In genomic region chr2:191066281-191067233, GRCh38 we compare ENCODE assay signal across 14 cellular contexts. TPM values are rescaled to one million over a fixed set of nuclear protein-coding genes. Genes with fewer than 3 reads are reported as not detected.
DNase-seq lines count a peak whose midpoint lies in the region; ATAC-seq, FAIRE-seq and TF ChIP-seq lines count a peak whose summit lies in the region.
"Had no signal": no experiment of that assay in that cellular context is flagged by ENCODE, and none has a peak within 500 bp of the region (broad histone marks: within the 10 kb centered on the region; RNA-seq: fewer than 3 reads in every experiment).

No MANE protein-coding gene starts in this region.

- POLR2A ChIA-PET in WTC11 (lab: Charles Lee): no interaction called here
- POLR2A ChIA-PET in HepG2 (lab: Yijun Ruan, JAX): no interaction called here

- H3K9me3 Mint-ChIP-seq in WTC11: no peaks in the 10 kb centered on the region
- H3K9me3 Mint-ChIP-seq: activated B cell treated with CpG ODN at 0.5 μM for 24 hours had no signal

- intact Hi-C loops in HepG2 (cut with micrococcal nuclease; ENCODE audit: unreplicated experiment): no loop called here

- H3K9me3 ChIP-seq in BLaER1 treated with 17β-estradiol and CSF1 and Interleukin-3, amounts not matched to agents 10 nM and 100 nM (replicated peaks in 1 of 11): no peaks in the 10 kb centered on the region
- H3K9me3 ChIP-seq in GM23248 (ENCODE audit: low read depth): no peaks in the 10 kb centered on the region
- no peaks in the 10 kb centered on the region for H3K9me3 ChIP-seq in HepG2 (ENCODE audit: low read length)
- H3K9me3 ChIP-seq: sigmoid colon, thoracic aorta had no signal

- TF ChIP-seq EP300 in HepG2 (IDR thresholded peaks at IDR 0.05; ENCODE audit: low read depth in 2 of 2, low read length in 2 of 2) (no peak), HepG2 (CRISPR knock-in tag; IDR thresholded peaks at IDR 0.05; ENCODE audit: borderline replicate concordance) (no peak)

- TF ChIP-seq POLR2A in HepG2 (IDR thresholded peaks at IDR 0.05; ENCODE audit: insufficient read depth in 1 of 2, low read depth in 2 of 2, low read length in 2 of 2): no peak

- H3K9me2 ChIP-seq in GM23248 (ENCODE audit: insufficient read depth): no peaks in the 10 kb centered on the region

- H3K79me2 ChIP-seq in GM23248 (ENCODE audit: insufficient read depth) (no peaks in the 10 kb centered on the region), HepG2 (ENCODE audit: insufficient read depth, low read length) (no peaks in the 10 kb centered on the region)

- H3K4me1 Mint-ChIP-seq in WTC11: peaks cover 17% of the 10 kb centered on the region
- H3K4me1 Mint-ChIP-seq: activated B cell treated with CpG ODN at 0.5 μM for 24 hours had no signal

- H3K4me2 ChIP-seq in BLaER1 treated with 17β-estradiol and CSF1 and Interleukin-3, amounts not matched to agents 10 nM and 100 nM: peak overlapping the region in 10 of 11 experiments; percentile 7 to 54 (median 24); a peak in 16 of 22 replicates
- peak overlapping the region; percentile 24 for H3K4me2 ChIP-seq in GM23248 (ENCODE audit: unreplicated experiment)
- H3K4me2 ChIP-seq in HepG2 (ENCODE audit: low read depth, low read length): no peak overlapping the region

- no peak overlapping the region for H3K4me3 ChIP-seq in BLaER1 treated with 17β-estradiol and CSF1 and Interleukin-3, amounts not matched to agents 10 nM and 100 nM
- H3K4me3 ChIP-seq in GM23248 (no peak overlapping the region), HepG2 (replicated peaks in 1 of 3; ENCODE audit: insufficient read depth in 1 of 3, low read depth in 2 of 3, low read length in 3 of 3) (no peak overlapping the region)
- H3K4me3 ChIP-seq: coronary artery, sigmoid colon, thoracic aorta had no signal

- no TSS peak for BruUV-seq in HepG2 (replicated peaks; lab: Mats Ljungman, UMichigan)

- no peak overlapping the region for H3K27ac Mint-ChIP-seq in WTC11
- H3K27ac Mint-ChIP-seq: activated B cell treated with CpG ODN at 0.5 μM for 24 hours had no signal

- 0 out of 2 replicates have a peak, but pooled peaks cover 4% of the 10 kb centered on the region for H3F3A ChIP-seq in GM23248 (ENCODE audit: insufficient read depth)

- 54 to 58% methylated on average over 7 of the region's 7 CpGs for WGBS in GM23248 (ENCODE audit: low coverage in 1 of 2, low lambda C conversion rate in 2 of 2, missing lambda C conversion rate in 2 of 2), 2 experiments
- 42% methylated on average over 7 of the region's 7 CpGs for WGBS in HepG2 (ENCODE audit: low lambda C conversion rate)

- H3K4me1 ChIP-seq in BLaER1 treated with 17β-estradiol and CSF1 and Interleukin-3, amounts not matched to agents 10 nM and 100 nM: peaks cover 6 to 10% (median 9%) of the 10 kb centered on the region in 10 experiments; a peak in 16 of 20 replicates
- H3K4me1 ChIP-seq in GM23248 (ENCODE audit: insufficient read depth): peaks cover 10% of the 10 kb centered on the region
- no peaks in the 10 kb centered on the region for H3K4me1 ChIP-seq in HepG2 (ENCODE audit: insufficient read depth, low read length)
- H3K4me1 ChIP-seq: sigmoid colon had no signal

- no peak overlapping the region for H3K9ac ChIP-seq in BLaER1 treated with 17β-estradiol and CSF1 and Interleukin-3, amounts not matched to agents 10 nM and 100 nM
- H3K9ac ChIP-seq in GM23248: no peak overlapping the region
- no peak overlapping the region for H3K9ac ChIP-seq in HepG2 (ENCODE audit: insufficient read depth, low read depth, low read length)

- no peak for FAIRE-seq in HepG2 (lab: Jason Lieb, UNC)

- peak overlapping the region; percentile 69 for H2AFZ ChIP-seq in GM23248
- H2AFZ ChIP-seq in HepG2 (ENCODE audit: low read length): no peak overlapping the region

- CTCF ChIA-PET in WTC11 (lab: Charles Lee): no interaction called here
- CTCF ChIA-PET in HepG2 (lab: Yijun Ruan, JAX; ENCODE audit: low intra/inter-chr PET ratio, low total read pairs): no interaction called here

- no peak overlapping the region for H3K27ac ChIP-seq in BLaER1 treated with 17β-estradiol and CSF1 and Interleukin-3, amounts not matched to agents 10 nM and 100 nM
- H3K27ac ChIP-seq in GM23248: no peak overlapping the region
- no peak overlapping the region for H3K27ac ChIP-seq in HepG2 (ENCODE audit: extremely low read length, insufficient read depth, low read length)
- H3K27ac ChIP-seq: coronary artery, thoracic aorta had no signal

- H4K20me1 ChIP-seq in BLaER1 treated with 17β-estradiol and CSF1 and Interleukin-3, amounts not matched to agents 10 nM and 100 nM: no peaks in the 10 kb centered on the region
- H4K20me1 ChIP-seq in GM23248 (ENCODE audit: insufficient read depth): no peaks in the 10 kb centered on the region
- no peaks in the 10 kb centered on the region for H4K20me1 ChIP-seq in HepG2 (ENCODE audit: insufficient read depth, low read length)

- no peak overlapping the region for H3K4me3 Mint-ChIP-seq in WTC11
- H3K4me3 Mint-ChIP-seq: activated B cell treated with CpG ODN at 0.5 μM for 24 hours had no signal

- no peaks in the 10 kb centered on the region; a peak in 1 of 22 replicates for H3K36me3 ChIP-seq in BLaER1 treated with 17β-estradiol and CSF1 and Interleukin-3, amounts not matched to agents 10 nM and 100 nM
- no peaks in the 10 kb centered on the region for H3K36me3 ChIP-seq in GM23248 (ENCODE audit: low read depth)
- no peaks in the 10 kb centered on the region for H3K36me3 ChIP-seq in HepG2 (replicated peaks in 1 of 2; ENCODE audit: control insufficient read depth in 1 of 2, insufficient read depth in 2 of 2, low read length in 2 of 2)
- H3K36me3 ChIP-seq: sigmoid colon, thoracic aorta had no signal

- H3K27me3 Mint-ChIP-seq in WTC11 (ENCODE audit: low read depth): no peaks in the 10 kb centered on the region

- no peaks in the 10 kb centered on the region for H3K27me3 ChIP-seq in BLaER1 treated with 17β-estradiol and CSF1 and Interleukin-3, amounts not matched to agents 10 nM and 100 nM
- H3K27me3 ChIP-seq in GM23248 (replicated peaks; ENCODE audit: insufficient read depth) (no peaks in the 10 kb centered on the region), HepG2 (ENCODE audit: control insufficient read depth in 1 of 2, insufficient read depth in 2 of 2, low read length in 2 of 2) (peaks cover 0 to under 1% of the 10 kb centered on the region in 2 experiments; a peak in 2 of 5 replicates)
- H3K27me3 ChIP-seq: sigmoid colon had no signal

- TF ChIP-seq CTCF in WTC11 (IDR thresholded peaks at IDR 0.05) (no peak), HepG2 (CRISPR knock-in tag; IDR thresholded peaks at IDR 0.05) (no peak)

- TF ChIP-seq RAD21 in HepG2 (CRISPR knock-in tag; IDR thresholded peaks at IDR 0.05): no peak

- in situ Hi-C loops in GM23248 (cut with MboI) (loop anchor here (10.0 kb wide), 1 partner anchor 438 kb away; no protein-coding TSS in a partner anchor), HepG2 (cut with HindIII; ENCODE audit: extremely low pct_ligation_motif_present, low pct_unique_long_range_greater_than_20kb) (loop anchor here (25.0 kb wide), 1 partner anchor 446 kb away; no protein-coding TSS in a partner anchor)

- DNase-seq in GM23248: no peak
- DNase-seq in WTC11 (ENCODE audit: low spot score): no peak
- peak; percentile 14 for DNase-seq in medulla oblongata (ENCODE audit: extremely low spot score)
- no peak for DNase-seq in T1000 (lab: John Stamatoyannopoulos, UW)
- DNase-seq in HepG2 (ENCODE audit: low spot score): no peak
- no peak for DNase-seq in D341Med (ENCODE audit: low spot score)
- DNase-seq: activated B cell treated with CpG ODN at 0.5 μM for 24 hours, DMS 273 treated with DMSO at 0.1 percent for 48 hours, NCI-H1105 treated with DMSO at 0.1 percent for 48 hours, NCI-H510A treated with DMSO at 0.1 percent for 48 hours, sigmoid colon had no signal

- H3K36me3 Mint-ChIP-seq in WTC11: no peaks in the 10 kb centered on the region

- ATAC-seq in WTC11 (peak; percentile 60), HepG2 (no peak)

RNA-seq across cellular contexts. Expression of gene STAT1, which starts 52.6 kb away (rescaled TPM):
- 227 and 232 TPM in 2 replicates for total RNA-seq in GM23248 (2014; rRNA removed; shearing (Covaris generic))
- polyA plus RNA-seq in GM23248 (2016; fragmentation: Nextera tagmentation; extraction: Ambion mirVana) (237 and 238 TPM in 2 replicates), HepG2 (2011; rRNA removed) (20.3 and 21.8 TPM in 2 replicates)
- total RNA-seq in WTC11 (2021) (36.1 to 41.3 TPM (median 39.5 TPM) in 3 replicates), HepG2 (2016; rRNA removed; fragmentation: Illumina TruSeq; extraction: Trizol) (59.6 and 90.6 TPM in 2 replicates)
- 5.1 and 7.1 TPM in 2 replicates for total RNA-seq in HepG2 (2016; cell fraction: cytosol; rRNA removed; fragmentation: Illumina TruSeq; extraction: Trizol; ENCODE audit: low read depth)
- 57.7 and 86.9 TPM in 2 replicates for total RNA-seq in HepG2 (2016; cell fraction: insoluble cytoplasmic fraction; rRNA removed; fragmentation: Illumina TruSeq; extraction: Trizol)
- total RNA-seq in HepG2 (2016; cell fraction: membrane; rRNA removed; fragmentation: Illumina TruSeq; extraction: Trizol): 19.3 and 19.4 TPM in 2 replicates
- total RNA-seq in HepG2 (2016; cell fraction: nucleus; rRNA removed; fragmentation: Illumina TruSeq; extraction: Trizol): 57.3 and 58.4 TPM in 2 replicates
- polyA plus RNA-seq in HepG2 (2011; cell fraction: cytosol; rRNA removed): 13.9 and 15.2 TPM in 2 replicates
- 22.3 and 28.1 TPM in 2 replicates for polyA plus RNA-seq in HepG2 (2011; cell fraction: nucleus; rRNA removed)
- polyA plus RNA-seq in HepG2 (2012): 24.4 and 28.8 TPM in 2 replicates
- 2.5 and 2.7 TPM in 2 replicates for polyA plus RNA-seq in HepG2 (2016; cell fraction: cytosol; fragmentation: Illumina TruSeq; extraction: Trizol; ENCODE audit: low read depth)
- polyA plus RNA-seq in HepG2 (2016; cell fraction: insoluble cytoplasmic fraction; fragmentation: Illumina TruSeq; extraction: Trizol; ENCODE audit: low read depth): 75.4 and 77.9 TPM in 2 replicates
- 8.3 and 8.6 TPM in 2 replicates for polyA plus RNA-seq in HepG2 (2016; cell fraction: membrane; fragmentation: Illumina TruSeq; extraction: Trizol; ENCODE audit: low read depth)
- 42.8 and 45.3 TPM in 2 replicates for polyA plus RNA-seq in HepG2 (2016; cell fraction: nucleus; fragmentation: Illumina TruSeq; extraction: Trizol; ENCODE audit: insufficient read depth, low read depth)
- polyA minus RNA-seq in HepG2 (2011; rRNA and poly(A)+ RNA removed; ENCODE audit: low replicate concordance): 57.6 and 62.6 TPM in 2 replicates
- polyA minus RNA-seq in HepG2 (2011; cell fraction: cytosol; rRNA and poly(A)+ RNA removed): 30.3 and 34.4 TPM in 2 replicates
- 84.8 and 99.3 TPM in 2 replicates for polyA minus RNA-seq in HepG2 (2011; cell fraction: nucleus; rRNA and poly(A)+ RNA removed)
